Comparison of ENCODE assay signal across 12 cellular contexts in the genomic region with DNA sequence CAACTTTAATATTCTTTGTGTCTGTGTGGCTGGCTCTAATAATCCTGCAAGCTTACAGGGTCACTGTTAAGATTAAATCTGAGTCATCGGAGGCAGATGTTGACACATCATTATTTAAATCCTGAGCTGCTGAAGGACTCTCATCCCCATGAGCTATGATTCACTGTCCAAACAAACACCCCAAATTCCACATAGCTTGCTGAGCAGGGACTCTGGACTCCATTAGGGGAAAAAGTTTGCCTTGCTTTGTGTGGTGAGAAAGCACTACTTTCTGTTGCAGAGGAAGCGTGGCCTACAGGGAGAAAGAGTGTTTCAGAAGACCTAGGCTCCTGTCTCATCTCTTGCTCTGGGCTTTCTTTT.
DNase-seq lines count a peak whose midpoint lies in the region; ATAC-seq and TF ChIP-seq lines count a peak whose summit lies in the region.
"Had no signal": no experiment of that assay in that cellular context is flagged by ENCODE, and none has a peak within 500 bp of the region (broad histone marks: within the 10 kb centered on the region; RNA-seq: fewer than 3 reads in every experiment).

No MANE protein-coding gene starts in this region.

- TF ChIP-seq CTCF in left lung (IDR thresholded peaks at IDR 0.05) (no peak), lower leg skin (IDR thresholded peaks at IDR 0.05) (no peak)

- DNase-seq in AG20443 (ENCODE audit: low spot score), result peak; percentile 91
- peak; percentile 92 for DNase-seq in astrocyte of the hippocampus (ENCODE audit: low read depth, low spot score)
- DNase-seq in left lung, result no peak
- DNase-seq in lower leg skin (ENCODE audit: low spot score in 2 of 2), result no peak
- DNase-seq in Kasumi-1 (lab: John Stamatoyannopoulos, UW), result no peak
- DNase-seq in NCI-H1417 treated with DMSO at 0.1 percent for 48 hours (lab: John Stamatoyannopoulos, UW), result no peak
- DNase-seq in SK-N-DZ (ENCODE audit: low spot score), result no peak
- DNase-seq: anterior cingulate cortex; nephron progenitor cell; stimulated activated naive CD8-positive, alpha-beta T cell treated with anti-CD3 and anti-CD28 coated beads, Interleukin-15, amount 100 ng/mL, for 72 hours had no signal

- H3K4me3 ChIP-seq in HUES64 (ENCODE audit: low read length), result no peak overlapping the region
- H3K4me3 ChIP-seq in left lung, result no peak overlapping the region
- no peak overlapping the region for H3K4me3 ChIP-seq in lower leg skin (ENCODE audit: low read depth, poor library complexity, severe bottlenecking)
- H3K4me3 ChIP-seq: SK-N-MC had no signal

- peak; percentile 93 for ATAC-seq in left lung
- ATAC-seq: stimulated activated naive CD8-positive, alpha-beta T cell treated with anti-CD3 and anti-CD28 coated beads, Interleukin-15, amount 100 ng/mL, for 72 hours had no signal

- H3K4me1 ChIP-seq in HUES64 (ENCODE audit: insufficient read depth, low read length) (peaks cover 39% of the 10 kb centered on the region), left lung (no peaks in the 10 kb centered on the region)

- H3K27me3 ChIP-seq in HUES64 (ENCODE audit: insufficient read depth, low read length), result no peaks in the 10 kb centered on the region
- no peaks in the 10 kb centered on the region for H3K27me3 ChIP-seq in left lung

- H3K36me3 ChIP-seq in HUES64 (ENCODE audit: insufficient read depth, low read length) (no peaks in the 10 kb centered on the region), left lung (no peaks in the 10 kb centered on the region)

- intact Hi-C loops in left lung (cut with DNase I), result no loop called here
- intact Hi-C loops in lower leg skin (cut with DNase I; ENCODE audit: low total_unique reads), result no loop called here

- 70% methylated on average over 2 of the region's 2 CpGs for WGBS in HUES64
- 51 to 69% methylated on average over 2 of the region's 2 CpGs for WGBS in lower leg skin, 2 donors

- peak overlapping the region; percentile 39; the same call in 1 of the 2 replicates for H3K27ac ChIP-seq in HUES64 (ENCODE audit: low read depth, low read length)
- H3K27ac ChIP-seq in left lung, result peak overlapping the region; percentile 10 to 45
- H3K27ac ChIP-seq: SK-N-MC had no signal

- no peaks in the 10 kb centered on the region for H3K9me3 ChIP-seq in HUES64 (ENCODE audit: insufficient read depth, low read depth, low read length)
- no peaks in the 10 kb centered on the region for H3K9me3 ChIP-seq in left lung

- TF ChIP-seq POLR2A in lower leg skin (IDR thresholded peaks at IDR 0.05), result no peak

- H3K9ac ChIP-seq in HUES64 (ENCODE audit: low read depth, low read length), result no peak overlapping the region; the same call in 1 of the 2 replicates

Comparison
In these comparisons a context has a peak if more than half of its experiments do, and no peak if none do; other contexts are left out.
1. DNase-seq: peak in AG20443 (single experiment) and astrocyte of the hippocampus (single experiment); none in left lung (0 of 2), lower leg skin (0 of 2), Kasumi-1 (0 of 2), NCI-H1417 treated with DMSO at 0.1 percent for 48 hours (single experiment) and SK-N-DZ (single experiment).